Comparison of ENCODE assay signal across 16 cellular contexts in the genomic region with DNA sequence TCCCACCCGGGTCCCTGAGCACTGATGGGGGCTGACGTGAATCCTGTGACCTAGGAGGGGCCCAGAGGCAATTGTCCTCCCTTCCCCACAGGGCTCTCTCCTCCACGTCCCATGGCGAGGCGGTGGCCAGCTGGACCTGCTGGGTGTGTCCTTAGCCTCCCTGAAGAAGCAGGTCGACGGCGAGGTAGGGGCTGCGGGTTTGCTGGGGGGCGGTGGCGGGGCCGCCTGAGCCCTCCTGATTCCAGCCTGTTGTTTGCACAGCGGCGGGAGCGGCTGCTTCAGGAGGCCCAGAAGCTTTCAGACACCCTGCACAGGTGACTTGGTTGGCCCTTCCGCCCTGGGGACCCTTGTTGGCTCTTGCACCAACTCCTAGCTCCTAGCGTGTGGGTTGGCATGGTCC. TPM values are rescaled to one million over a fixed set of nuclear protein-coding genes. Genes with fewer than 3 reads are reported as not detected.
A peak's percentile ranks its signal among the peaks of the same experiment; 100 is the strongest.
DNase-seq lines count a peak whose midpoint lies in the region; ATAC-seq and TF ChIP-seq lines count a peak whose summit lies in the region.
"Had no signal": no experiment of that assay in that cellular context is flagged by ENCODE, and none has a peak within 500 bp of the region (broad histone marks: within the 10 kb centered on the region; RNA-seq: fewer than 3 reads in every experiment).

No MANE protein-coding gene starts in this region.

- H3K36me3 Mint-ChIP-seq in activated naive CD4-positive, alpha-beta T cell treated with anti-CD3 and anti-CD28 coated beads, Interleukin-2, amount 10 ng/mL, durations not matched to agents 7 days and 5 days, result peaks cover 9% of the 10 kb centered on the region
- H3K36me3 Mint-ChIP-seq in chondrocyte (ENCODE audit: low read depth), result peaks cover 3% of the 10 kb centered on the region
- H3K36me3 Mint-ChIP-seq in stimulated activated naive B cell treated with anti-CD40 and anti-IgM and Interleukin-4, amounts not matched to agents 10 μg/mL and 1 μg/mL and 100 μg/mL, for 72 hours, result peaks cover 18 to 24% of the 10 kb centered on the region in 2 donors

- H3K9ac ChIP-seq in OCI-LY1 (ENCODE audit: low read length), result peak overlapping the region; percentile 89; the same call in 1 of the 2 replicates

- no peaks in the 10 kb centered on the region for H3F3A ChIP-seq in OCI-LY1 (ENCODE audit: insufficient read depth, low read length)

- no peaks in the 10 kb centered on the region for H3K9me3 Mint-ChIP-seq in activated naive CD4-positive, alpha-beta T cell treated with anti-CD3 and anti-CD28 coated beads, Interleukin-2, amount 10 ng/mL, durations not matched to agents 7 days and 5 days
- no peaks in the 10 kb centered on the region for H3K9me3 Mint-ChIP-seq in chondrocyte (ENCODE audit: low read depth)
- no peaks in the 10 kb centered on the region for H3K9me3 Mint-ChIP-seq in stimulated activated naive B cell treated with anti-CD40 and anti-IgM and Interleukin-4, amounts not matched to agents 10 μg/mL and 1 μg/mL and 100 μg/mL, for 72 hours

- H3K9me3 ChIP-seq in OCI-LY1 (ENCODE audit: low read length) (no peaks in the 10 kb centered on the region), hepatocyte (ENCODE audit: low read depth) (no peaks in the 10 kb centered on the region)
- H3K9me3 ChIP-seq: sigmoid colon, upper lobe of right lung had no signal

- no peak overlapping the region for H3K27ac ChIP-seq in OCI-LY1 (ENCODE audit: low read depth, low read length, poor library complexity, severe bottlenecking)
- H3K27ac ChIP-seq in hepatocyte, result no peak overlapping the region
- H3K27ac ChIP-seq: foreskin keratinocyte, sigmoid colon, upper lobe of right lung had no signal

- no peak overlapping the region for H3K27ac Mint-ChIP-seq in activated naive CD4-positive, alpha-beta T cell treated with anti-CD3 and anti-CD28 coated beads, Interleukin-2, amount 10 ng/mL, durations not matched to agents 7 days and 5 days
- no peak overlapping the region for H3K27ac Mint-ChIP-seq in chondrocyte (ENCODE audit: unreplicated experiment)
- H3K27ac Mint-ChIP-seq in stimulated activated naive B cell treated with anti-CD40 and anti-IgM and Interleukin-4, amounts not matched to agents 10 μg/mL and 1 μg/mL and 100 μg/mL, for 72 hours, result no peak overlapping the region

- no peak for ATAC-seq in stimulated activated naive B cell treated with anti-CD40 and anti-IgM and Interleukin-4, amounts not matched to agents 10 μg/mL and 1 μg/mL and 100 μg/mL, for 72 hours (replicated peaks)
- ATAC-seq: foreskin keratinocyte, left ventricle myocardium superior, upper lobe of right lung had no signal

- H3K36me3 ChIP-seq in OCI-LY1 (ENCODE audit: insufficient read depth, low read length), result peaks cover 47% of the 10 kb centered on the region
- no peaks in the 10 kb centered on the region for H3K36me3 ChIP-seq in hepatocyte (replicated peaks; ENCODE audit: insufficient read depth, low read depth)
- H3K36me3 ChIP-seq: upper lobe of right lung had no signal

- H3K4me3 ChIP-seq in OCI-LY1 (ENCODE audit: low read depth, low read length, poor library complexity, severe bottlenecking), result peak overlapping the region; percentile 92
- H3K4me3 ChIP-seq in hepatocyte, result no peak overlapping the region
- H3K4me3 ChIP-seq: sigmoid colon, upper lobe of right lung had no signal

- 97% methylated on average over 15 of the region's 17 CpGs for WGBS in hepatocyte (ENCODE audit: low lambda C conversion rate, missing lambda C conversion rate)

- H3K4me1 ChIP-seq in OCI-LY1 (ENCODE audit: insufficient read depth, low read length, severe bottlenecking) (peaks cover 23% of the 10 kb centered on the region), hepatocyte (ENCODE audit: insufficient read depth) (peaks cover 7% of the 10 kb centered on the region)
- H3K4me1 ChIP-seq: foreskin keratinocyte had no signal

- H3K79me2 ChIP-seq in OCI-LY1 (ENCODE audit: insufficient read depth, low read length) (no peaks in the 10 kb centered on the region), hepatocyte (peaks cover 19% of the 10 kb centered on the region)

- no peaks in the 10 kb centered on the region for H3K27me3 Mint-ChIP-seq in activated naive CD4-positive, alpha-beta T cell treated with anti-CD3 and anti-CD28 coated beads, Interleukin-2, amount 10 ng/mL, durations not matched to agents 7 days and 5 days
- H3K27me3 Mint-ChIP-seq in chondrocyte (ENCODE audit: low read depth), result no peaks in the 10 kb centered on the region
- no peaks in the 10 kb centered on the region for H3K27me3 Mint-ChIP-seq in stimulated activated naive B cell treated with anti-CD40 and anti-IgM and Interleukin-4, amounts not matched to agents 10 μg/mL and 1 μg/mL and 100 μg/mL, for 72 hours

- H3K27me3 ChIP-seq in OCI-LY1 (ENCODE audit: insufficient read depth, low read length) (no peaks in the 10 kb centered on the region), hepatocyte (no peaks in the 10 kb centered on the region)
- H3K27me3 ChIP-seq: foreskin keratinocyte, sigmoid colon, upper lobe of right lung had no signal

- H3K4me1 Mint-ChIP-seq in activated naive CD4-positive, alpha-beta T cell treated with anti-CD3 and anti-CD28 coated beads, Interleukin-2, amount 10 ng/mL, durations not matched to agents 7 days and 5 days, result peaks cover 10% of the 10 kb centered on the region
- peaks cover 3% of the 10 kb centered on the region for H3K4me1 Mint-ChIP-seq in chondrocyte (ENCODE audit: low read depth)
- H3K4me1 Mint-ChIP-seq in stimulated activated naive B cell treated with anti-CD40 and anti-IgM and Interleukin-4, amounts not matched to agents 10 μg/mL and 1 μg/mL and 100 μg/mL, for 72 hours, result peaks cover 17 to 39% of the 10 kb centered on the region in 2 donors

- H3K4me2 ChIP-seq in OCI-LY1 (ENCODE audit: low read length), result peak overlapping the region; percentile 79; the same call in 1 of the 2 replicates
- H3K4me2 ChIP-seq in hepatocyte, result no peak overlapping the region

- CTCF ChIA-PET in activated naive CD4-positive, alpha-beta T cell treated with anti-CD3 and anti-CD28 coated beads, Interleukin-2, amount 10 ng/mL, durations not matched to agents 7 days and 5 days (lab: Charles Lee), result no interaction called here

- no peaks in the 10 kb centered on the region for H3K9me2 ChIP-seq in OCI-LY1 (ENCODE audit: low read depth, low read length)
- H3K9me2 ChIP-seq in hepatocyte (replicated peaks; ENCODE audit: insufficient read depth), result no peaks in the 10 kb centered on the region

- H2AFZ ChIP-seq in OCI-LY1 (ENCODE audit: low read length), result no peak overlapping the region
- H2AFZ ChIP-seq in hepatocyte, result no peak overlapping the region

- H4K20me1 ChIP-seq in OCI-LY1 (ENCODE audit: insufficient read depth, low read length) (no peaks in the 10 kb centered on the region), hepatocyte (ENCODE audit: insufficient read depth, poor library complexity, severe bottlenecking) (peaks cover 5% of the 10 kb centered on the region)

- TF ChIP-seq CTCF in OCI-LY1 (IDR thresholded peaks at IDR 0.05; ENCODE audit: low read length) (no peak), chondrocyte (IDR thresholded peaks at IDR 0.05) (no peak), hepatocyte (IDR thresholded peaks at IDR 0.05; ENCODE audit: poor library complexity) (no peak)

- no peak for DNase-seq in activated naive CD4-positive, alpha-beta T cell treated with anti-CD3 and anti-CD28 coated beads, Interleukin-2, amount 10 ng/mL, durations not matched to agents 7 days and 5 days
- DNase-seq in activated naive CD4-positive, alpha-beta T cell treated with anti-CD3 and anti-CD28 coated beads, Interleukin-2, amount 50 U/mL, for 16 hours, result no peak
- DNase-seq in chondrocyte (ENCODE audit: low spot score), result no peak
- DNase-seq in stimulated activated naive B cell treated with anti-CD40 and anti-IgM and Interleukin-4, amounts not matched to agents 10 μg/mL and 1 μg/mL and 100 μg/mL, for 72 hours, result no peak
- no peak for DNase-seq in cerebellar nuclear complex (lab: John Stamatoyannopoulos, UW)
- no peak for DNase-seq in NCI-H1105 (lab: John Stamatoyannopoulos, UW)
- DNase-seq in hepatocyte (ENCODE audit: low spot score), result no peak
- DNase-seq: foreskin keratinocyte; left ventricle myocardium superior; NCI-H82; sigmoid colon; stimulated activated CD4-positive, alpha-beta T cell treated with anti-CD3 and anti-CD28 coated beads, Interleukin-4, amount 100 ng/mL, for 4 hours; upper lobe of right lung had no signal

- peak overlapping the region; percentile 65 for H3K4me3 Mint-ChIP-seq in activated naive CD4-positive, alpha-beta T cell treated with anti-CD3 and anti-CD28 coated beads, Interleukin-2, amount 10 ng/mL, durations not matched to agents 7 days and 5 days
- peak overlapping the region; percentile 51 for H3K4me3 Mint-ChIP-seq in chondrocyte (ENCODE audit: unreplicated experiment)
- H3K4me3 Mint-ChIP-seq in stimulated activated naive B cell treated with anti-CD40 and anti-IgM and Interleukin-4, amounts not matched to agents 10 μg/mL and 1 μg/mL and 100 μg/mL, for 72 hours, result peak overlapping the region; percentile 71 to 75

RNA-seq across cellular contexts. Expression of a gene that starts 1.7 kb away (rescaled TPM):
- total RNA-seq in chondrocyte (12.8 to 35.9 TPM (median 13.3 TPM) in 3 replicates), hepatocyte (5.1 and 9.7 TPM in 2 replicates)
- polyA plus RNA-seq in hepatocyte, result 18.1 and 21.6 TPM in 2 replicates

RNA-seq across cellular contexts. Expression of a gene that starts 1.9 kb away (rescaled TPM):
- total RNA-seq in chondrocyte, result 17.6 to 21.6 TPM (median 19.6 TPM) in 3 replicates
- total RNA-seq in hepatocyte, result 25.2 and 27.6 TPM in 2 replicates
- 34.5 and 37.8 TPM in 2 replicates for polyA plus RNA-seq in hepatocyte

RNA-seq across cellular contexts. Expression of a gene that starts 10.4 kb away (rescaled TPM):
- total RNA-seq in chondrocyte, result not detected in 3 replicates
- total RNA-seq in hepatocyte, result not detected in 2 replicates
- polyA plus RNA-seq in hepatocyte, result not detected in 2 replicates
- total RNA-seq: foreskin keratinocyte; H4; left ventricle myocardium superior; sigmoid colon; T-helper 1 cell treated with Interleukin-12 subunit alpha and Interleukin-12 subunit beta and Interleukin-4 antibody, amounts not matched to agents 30 ng/mL and 1 ng/mL, for 36 hours; upper lobe of right lung had no signal
- polyA plus RNA-seq: foreskin keratinocyte had no signal

RNA-seq across cellular contexts. Expression of a gene that starts 29.6 kb away (rescaled TPM):
- 0.41 TPM in 1 of 3 replicates, not detected in the others for total RNA-seq in chondrocyte
- 2.4 and 2.5 TPM in 2 replicates for total RNA-seq in hepatocyte
- 5.6 and 8.0 TPM in 2 replicates for polyA plus RNA-seq in hepatocyte
- total RNA-seq: H4; T-helper 1 cell treated with Interleukin-12 subunit alpha and Interleukin-12 subunit beta and Interleukin-4 antibody, amounts not matched to agents 30 ng/mL and 1 ng/mL, for 36 hours had no signal

RNA-seq across cellular contexts. Expression of a gene that starts 49.3 kb away (rescaled TPM):
- total RNA-seq in chondrocyte (20.5 to 26.6 TPM (median 22.1 TPM) in 3 replicates), hepatocyte (28.5 and 39.0 TPM in 2 replicates)
- polyA plus RNA-seq in hepatocyte, result 42.8 and 61.8 TPM in 2 replicates
